7 cellular contexts compared by ENCODE assay signal in genomic region chr13:21637296-21637695, GRCh38. TPM values are rescaled to one million over a fixed set of nuclear protein-coding genes. Genes with fewer than 3 reads are reported as not detected.
DNase-seq lines count a peak whose midpoint lies in the region; ATAC-seq lines count a peak whose summit lies in the region.

No MANE protein-coding gene starts in this region.

- H3K4me1 Mint-ChIP-seq in activated T-helper 17 cell treated with anti-CD3 and anti-CD28 coated beads, Interleukin-2, amount 50 U/mL, for 72 hours: no peaks in the 10 kb centered on the region
- H3K4me1 Mint-ChIP-seq in memory B cell: peaks cover 8% of the 10 kb centered on the region

- ATAC-seq in activated T-helper 17 cell treated with anti-CD3 and anti-CD28 coated beads, Interleukin-2, amount 50 U/mL, for 72 hours (replicated peaks): peak; percentile 82
- ATAC-seq in memory B cell (ENCODE audit: low read depth): peak; percentile 38
- ATAC-seq in GM21529 (IDR thresholded peaks at IDR 0.05; ENCODE audit: unreplicated experiment): no peak
- ATAC-seq in GM18519 (IDR thresholded peaks at IDR 0.05; ENCODE audit: low FRiP score, unreplicated experiment): no peak
- no peak for ATAC-seq in GM19463 (IDR thresholded peaks at IDR 0.05; ENCODE audit: unreplicated experiment)

- H3K27me3 Mint-ChIP-seq in activated T-helper 17 cell treated with anti-CD3 and anti-CD28 coated beads, Interleukin-2, amount 50 U/mL, for 72 hours: no peaks in the 10 kb centered on the region
- H3K27me3 Mint-ChIP-seq in memory B cell: peaks cover 3% of the 10 kb centered on the region

- no peak overlapping the region for H3K27ac Mint-ChIP-seq in activated T-helper 17 cell treated with anti-CD3 and anti-CD28 coated beads, Interleukin-2, amount 50 U/mL, for 72 hours
- H3K27ac Mint-ChIP-seq in memory B cell: no peak overlapping the region

- DNase-seq in HCEC 1CT (peak; percentile 46), NCI-H510A (lab: John Stamatoyannopoulos, UW) (peak; percentile 34), memory B cell (ENCODE audit: low spot score in 2 of 2) (no peak)

- H3K9me3 Mint-ChIP-seq in activated T-helper 17 cell treated with anti-CD3 and anti-CD28 coated beads, Interleukin-2, amount 50 U/mL, for 72 hours: no peaks in the 10 kb centered on the region
- no peaks in the 10 kb centered on the region for H3K9me3 Mint-ChIP-seq in memory B cell

- no peak overlapping the region for H3K4me3 Mint-ChIP-seq in activated T-helper 17 cell treated with anti-CD3 and anti-CD28 coated beads, Interleukin-2, amount 50 U/mL, for 72 hours
- H3K4me3 Mint-ChIP-seq in memory B cell: peak overlapping the region; percentile 9

- H3K36me3 Mint-ChIP-seq in activated T-helper 17 cell treated with anti-CD3 and anti-CD28 coated beads, Interleukin-2, amount 50 U/mL, for 72 hours (ENCODE audit: low read depth): no peaks in the 10 kb centered on the region
- no peaks in the 10 kb centered on the region for H3K36me3 Mint-ChIP-seq in memory B cell

RNA-seq across cellular contexts. Expression of gene MICU2, which starts 33.3 kb away (rescaled TPM):
- total RNA-seq in activated T-helper 17 cell treated with anti-CD3 and anti-CD28 coated beads, Interleukin-2, amount 50 U/mL, for 72 hours: 10 to 100 TPM; 38.5 to 43.2 TPM

RNA-seq across cellular contexts. Expression of gene FGF9, which starts 33.6 kb away (rescaled TPM):
- under 1 TPM in 1 of 2 donors, not detected in 1; 0.05 TPM for total RNA-seq in activated T-helper 17 cell treated with anti-CD3 and anti-CD28 coated beads, Interleukin-2, amount 50 U/mL, for 72 hours

Comparison
In these comparisons a context has a peak if more than half of its experiments do, and no peak if none do; other contexts are left out.
1. DNase-seq: peak in HCEC 1CT (single experiment) and NCI-H510A (single experiment); none in memory B cell (0 of 2).
2. ATAC-seq: peak in activated T-helper 17 cell treated with anti-CD3 and anti-CD28 coated beads, Interleukin-2, amount 50 U/mL, for 72 hours (single experiment) and memory B cell (single experiment); none in GM21529 (single experiment), GM18519 (single experiment) and GM19463 (single experiment).